ENCODE assay signal across 30 cellular contexts in genomic region chr2:236459393-236459792, GRCh38.
"Had no signal": no experiment of that assay in that cellular context is flagged by ENCODE, and none has a peak within 500 bp of the region (broad histone marks: within the 10 kb centered on the region; RNA-seq: fewer than 3 reads in every experiment).

No MANE protein-coding gene starts in this region.

- H3K27ac Mint-ChIP-seq: dendritic cell treated with granulocyte-macrophage colony-stimulating factor and Interleukin-4, amounts not matched to agents 40 ng/mL and 50 ng/mL, for 4 days; endodermal cell; naive thymus-derived CD8-positive, alpha-beta T cell; stimulated activated memory B cell treated with anti-CD40 and anti-IgM and Interleukin-4, amounts not matched to agents 10 μg/mL and 1 μg/mL and 100 μg/mL, for 72 hours; type B pancreatic cell had no signal

- ATAC-seq: foreskin keratinocyte; heart right ventricle; left ventricle myocardium superior; lower lobe of right lung; naive thymus-derived CD8-positive, alpha-beta T cell; psoas muscle; right cardiac atrium; stimulated activated memory B cell treated with anti-CD40 and anti-IgM and Interleukin-4, amounts not matched to agents 10 μg/mL and 1 μg/mL and 100 μg/mL, for 72 hours; stimulated activated naive CD8-positive, alpha-beta T cell treated with anti-CD3 and anti-CD28 coated beads, Interleukin-15, Interleukin-2, amounts not matched to agents 100 U/mL and 50 U/mL, for 24 hours had no signal

- H3K36me3 ChIP-seq: colonic mucosa, esophagus muscularis mucosa, heart right ventricle, lower lobe of right lung, sigmoid colon had no signal

- H3K4me3 Mint-ChIP-seq: dendritic cell treated with granulocyte-macrophage colony-stimulating factor and Interleukin-4, amounts not matched to agents 40 ng/mL and 50 ng/mL, for 4 days; endodermal cell; naive thymus-derived CD8-positive, alpha-beta T cell; nephron progenitor cell; stimulated activated memory B cell treated with anti-CD40 and anti-IgM and Interleukin-4, amounts not matched to agents 10 μg/mL and 1 μg/mL and 100 μg/mL, for 72 hours; type B pancreatic cell had no signal

- H3K4me1 ChIP-seq: colonic mucosa, esophagus muscularis mucosa, foreskin keratinocyte, heart right ventricle, lower lobe of right lung, psoas muscle, sigmoid colon, spleen, tibial artery had no signal

- DNase-seq: colonic mucosa; effector CD8-positive, alpha-beta T cell; endodermal cell; foreskin keratinocyte; glutamatergic neuron; heart right ventricle; hippocampal formation; kidney glomerular epithelial cell; left ventricle myocardium superior; lower lobe of right lung; naive thymus-derived CD8-positive, alpha-beta T cell; nephron progenitor cell; nucleus accumbens; posterior cingulate gyrus; psoas muscle; right cardiac atrium; sigmoid colon; spleen; stimulated activated CD4-positive, alpha-beta T cell treated with anti-CD3 and anti-CD28 coated beads, Interleukin-4, amount 100 ng/mL, for 4 hours; stimulated activated naive CD8-positive, alpha-beta T cell treated with anti-CD3 and anti-CD28 coated beads, Interleukin-15, Interleukin-2, amounts not matched to agents 100 U/mL and 50 U/mL, for 24 hours; substantia nigra; tibial artery had no signal

- H3K4me1 Mint-ChIP-seq: endodermal cell; naive thymus-derived CD8-positive, alpha-beta T cell; stimulated activated memory B cell treated with anti-CD40 and anti-IgM and Interleukin-4, amounts not matched to agents 10 μg/mL and 1 μg/mL and 100 μg/mL, for 72 hours had no signal

- H3K27me3 ChIP-seq: colonic mucosa, esophagus muscularis mucosa, foreskin keratinocyte, sigmoid colon, testis had no signal

- H3K4me3 ChIP-seq: colonic mucosa, esophagus muscularis mucosa, heart right ventricle, lower lobe of right lung, psoas muscle, sigmoid colon, spleen, testis, tibial artery had no signal

- H3K27me3 Mint-ChIP-seq: dendritic cell treated with granulocyte-macrophage colony-stimulating factor and Interleukin-4, amounts not matched to agents 40 ng/mL and 50 ng/mL, for 4 days had no signal

- FAIRE-seq: endothelial cell of umbilical vein, islet of Langerhans, urothelium cell line had no signal

- H3K9me3 ChIP-seq: colonic mucosa, lower lobe of right lung, testis, tibial artery had no signal

- H3K27ac ChIP-seq: colonic mucosa, esophagus muscularis mucosa, foreskin keratinocyte, heart right ventricle, lower lobe of right lung, psoas muscle, sigmoid colon, spleen, testis, tibial artery had no signal
